Comparison of ENCODE assay signal across 8 cellular contexts in genomic region chr5:54234304-54234938, GRCh38.
A peak's percentile ranks its signal among the peaks of the same experiment; 100 is the strongest.
DNase-seq lines count a peak whose midpoint lies in the region; ATAC-seq and TF ChIP-seq lines count a peak whose summit lies in the region.

No MANE protein-coding gene starts in this region.

- no peak for TF ChIP-seq POLR2A in upper lobe of left lung (IDR thresholded peaks at IDR 0.05)

- POLR2A ChIA-PET in RWPE1 (lab: Yijun Ruan, JAX; ENCODE audit: low non-redundant PET) = interaction anchor here (1.2 kb wide), 1 partner anchor 753 kb away, joined by 5 read pairs; no protein-coding TSS in a partner anchor

- H3K4me2 ChIP-seq in DOHH2 (ENCODE audit: low read length) = no peak overlapping the region

- no peaks in the 10 kb centered on the region for H3F3A ChIP-seq in DOHH2 (ENCODE audit: control insufficient read depth, insufficient read depth)

- H3K9me3 ChIP-seq in DOHH2 (ENCODE audit: control insufficient read depth, insufficient read depth, low read length) = no peaks in the 10 kb centered on the region
- H3K9me3 ChIP-seq in upper lobe of left lung = no peaks in the 10 kb centered on the region

- H3K27ac ChIP-seq in DOHH2 (ENCODE audit: low read depth, low read length) = no peak overlapping the region
- H3K27ac ChIP-seq in RWPE1 = no peak overlapping the region
- no peak overlapping the region for H3K27ac ChIP-seq in upper lobe of left lung

- no peaks in the 10 kb centered on the region for H3K79me2 ChIP-seq in DOHH2 (ENCODE audit: control insufficient read depth, low read length)

- CTCF ChIA-PET in RWPE1 (lab: Yijun Ruan, JAX) = interaction anchor here (0.5 to 2.4 kb wide), 18 partner anchors 9 to 1111 kb away, joined by 3 to 22 read pairs (median 3); no protein-coding TSS in a partner anchor

- H3K4me1 ChIP-seq in DOHH2 (ENCODE audit: control insufficient read depth, low read length) (no peaks in the 10 kb centered on the region), upper lobe of left lung (peaks cover 0 to 3% (median 1%) of the 10 kb centered on the region in 4 donors)

- 0 out of 2 replicates have a peak, but pooled peaks cover 3% of the 10 kb centered on the region for H3K27me3 ChIP-seq in DOHH2 (ENCODE audit: control insufficient read depth, low read length)
- H3K27me3 ChIP-seq in upper lobe of left lung = no peaks in the 10 kb centered on the region

- peak; percentile 69 for ATAC-seq in HG02884 (IDR thresholded peaks at IDR 0.05; ENCODE audit: unreplicated experiment)
- ATAC-seq in upper lobe of left lung (ENCODE audit: low FRiP score in 2 of 2) = no peak
- no peak for ATAC-seq in HG03457 (IDR thresholded peaks at IDR 0.05; ENCODE audit: unreplicated experiment)
- ATAC-seq in HG02763 (IDR thresholded peaks at IDR 0.05; ENCODE audit: unreplicated experiment) = no peak

- peaks cover 8% of the 10 kb centered on the region for H4K20me1 ChIP-seq in DOHH2 (ENCODE audit: control insufficient read depth, insufficient read depth, low read depth, low read length)

- H3K36me3 ChIP-seq in DOHH2 (ENCODE audit: control insufficient read depth, low read length) (no peaks in the 10 kb centered on the region), upper lobe of left lung (no peaks in the 10 kb centered on the region)

- peak; percentile 45 for DNase-seq in RWPE1 (ENCODE audit: low spot score)
- DNase-seq in foreskin fibroblast = peak in 1 of 2 donors; percentile 66
- DNase-seq in upper lobe of left lung = no peak
- no peak for DNase-seq in NK-92 (lab: John Stamatoyannopoulos, UW; ENCODE audit: unreplicated experiment)

- TF ChIP-seq CTCF in DOHH2 (IDR thresholded peaks at IDR 0.05; ENCODE audit: low read depth, low read length, poor library complexity, severe bottlenecking) (peak; percentile 41), RWPE1 (conservative IDR thresholded peaks at IDR 0.05; ENCODE audit: low read depth) (peak; percentile 78), foreskin fibroblast (IDR thresholded peaks at IDR 0.05; ENCODE audit: low read depth, low read length) (peak; percentile 53), upper lobe of left lung (IDR thresholded peaks at IDR 0.05) (peak in 4 of 6 experiments; percentile 28 to 38 (median 32))

- no peak for TF ChIP-seq EP300 in upper lobe of left lung (IDR thresholded peaks at IDR 0.05)

- WGBS in upper lobe of left lung, 2 donors = 58 to 59% methylated on average over 2 of the region's 2 CpGs

- no peaks in the 10 kb centered on the region for H3K9me2 ChIP-seq in DOHH2 (replicated peaks; ENCODE audit: control insufficient read depth, low read length)

- no peak overlapping the region for H3K4me3 ChIP-seq in DOHH2 (ENCODE audit: low read length)
- no peak overlapping the region for H3K4me3 ChIP-seq in foreskin fibroblast (ENCODE audit: low read depth in 1 of 2, low read length in 2 of 2)
- no peak overlapping the region for H3K4me3 ChIP-seq in upper lobe of left lung
